In genomic region chr20:25467441-25467840, GRCh38 we compare ENCODE assay signal across 36 cellular contexts.
"Had no signal": no experiment of that assay in that cellular context is flagged by ENCODE, and none has a peak within 500 bp of the region (broad histone marks: within the 10 kb centered on the region; RNA-seq: fewer than 3 reads in every experiment).

No MANE protein-coding gene starts in this region.

- H3K9me3 Mint-ChIP-seq: activated CD4-positive, alpha-beta memory T cell treated with anti-CD3 and anti-CD28 coated beads, Interleukin-2, amount 10 ng/mL, durations not matched to agents 7 days and 5 days; activated naive CD8-positive, alpha-beta T cell treated with anti-CD3 and anti-CD28 coated beads for 36 hours; activated T-cell treated with anti-CD3 and anti-CD28 coated beads, Interleukin-2, amount 50 U/mL, for 72 hours; activated T-helper 17 cell treated with anti-CD3 and anti-CD28 coated beads, Interleukin-2, amount 50 U/mL, for 72 hours; central memory CD8-positive, alpha-beta T cell; IgD-negative memory B cell; WTC11 had no signal

- H3K9me3 ChIP-seq: MG63, Peyer's patch had no signal

- DNase-seq: activated CD4-positive, alpha-beta memory T cell treated with anti-CD3 and anti-CD28 coated beads, Interleukin-2, amount 10 ng/mL, durations not matched to agents 7 days and 5 days; activated CD4-positive, alpha-beta T cell treated with anti-CD3 and anti-CD28 coated beads for 36 hours; activated CD8-positive, alpha-beta memory T cell treated with anti-CD3 and anti-CD28 coated beads for 24 hours; activated CD8-positive, alpha-beta memory T cell treated with anti-CD3 and anti-CD28 coated beads, Interleukin-2, amount 10 ng/mL, durations not matched to agents 7 days and 5 days; activated CD8-positive, alpha-beta memory T cell treated with anti-CD3 and anti-CD28 coated beads, Interleukin-2, amount 50 U/mL, for 48 hours; activated effector memory CD4-positive, alpha-beta T cell treated with anti-CD3 and anti-CD28 coated beads, Interleukin-2, amount 50 U/mL, for 16 hours; activated naive CD4-positive, alpha-beta T cell; activated naive CD4-positive, alpha-beta T cell treated with anti-CD3 and anti-CD28 coated beads, Interleukin-2, amount 50 U/mL, for 16 hours; activated naive CD8-positive, alpha-beta T cell treated with anti-CD3 and anti-CD28 coated beads for 36 hours; activated T-cell treated with anti-CD3 and anti-CD28 coated beads, Interleukin-2, amount 50 U/mL, for 72 hours; amniotic stem cell; brain microvascular endothelial cell; Kasumi-1; KBM-7; MG63; NCI-H1048; NCI-H1105 treated with DMSO at 0.1 percent for 48 hours; NCI-H1436; NCI-H1694; NCI-H1930; NCI-H2081 treated with DMSO at 0.1 percent for 48 hours; NCI-H345; NCI-H524 treated with DMSO at 0.1 percent for 48 hours; NK-92 treated with Interleukin-12 subunit alpha and Interleukin-12 subunit beta, amount 100 ng/mL, for 24 hours; PC-3; Peyer's patch; RPMI8226; SIG-M5; T1000 had no signal

- H3K27me3 ChIP-seq: brain microvascular endothelial cell, MG63, Peyer's patch had no signal

- ATAC-seq: activated CD4-positive, alpha-beta T cell treated with anti-CD3 and anti-CD28 coated beads for 36 hours; activated CD4-positive, CD25-positive, alpha-beta regulatory T cell treated with anti-CD3 and anti-CD28 coated beads, Interleukin-2, amount 50 U/mL, for 24 hours; activated CD8-positive, alpha-beta memory T cell treated with anti-CD3 and anti-CD28 coated beads, Interleukin-2, amount 10 ng/mL, durations not matched to agents 7 days and 5 days; activated T-cell treated with anti-CD3 and anti-CD28 coated beads, Interleukin-2, amount 50 U/mL, for 72 hours; activated T-helper 17 cell treated with anti-CD3 and anti-CD28 coated beads, Interleukin-2, amount 50 U/mL, for 72 hours; PC-3; Right ventricle myocardium inferior; WTC11 had no signal

- H3K36me3 ChIP-seq: MG63 had no signal

- H3K4me1 ChIP-seq: Peyer's patch had no signal

- H3K27me3 Mint-ChIP-seq: activated CD4-positive, alpha-beta memory T cell treated with anti-CD3 and anti-CD28 coated beads, Interleukin-2, amount 10 ng/mL, durations not matched to agents 7 days and 5 days; activated CD4-positive, alpha-beta T cell treated with anti-CD3 and anti-CD28 coated beads for 36 hours; activated CD8-positive, alpha-beta memory T cell treated with anti-CD3 and anti-CD28 coated beads, Interleukin-2, amount 10 ng/mL, durations not matched to agents 7 days and 5 days; activated naive CD8-positive, alpha-beta T cell treated with anti-CD3 and anti-CD28 coated beads for 36 hours; activated T-helper 17 cell treated with anti-CD3 and anti-CD28 coated beads, Interleukin-2, amount 50 U/mL, for 72 hours had no signal

- H3K36me3 Mint-ChIP-seq: activated CD8-positive, alpha-beta memory T cell treated with anti-CD3 and anti-CD28 coated beads, Interleukin-2, amount 10 ng/mL, durations not matched to agents 7 days and 5 days; activated naive CD8-positive, alpha-beta T cell treated with anti-CD3 and anti-CD28 coated beads for 36 hours had no signal

- H3K4me3 Mint-ChIP-seq: activated CD4-positive, alpha-beta memory T cell treated with anti-CD3 and anti-CD28 coated beads, Interleukin-2, amount 10 ng/mL, durations not matched to agents 7 days and 5 days; activated CD4-positive, alpha-beta T cell treated with anti-CD3 and anti-CD28 coated beads for 36 hours; activated CD8-positive, alpha-beta memory T cell treated with anti-CD3 and anti-CD28 coated beads, Interleukin-2, amount 10 ng/mL, durations not matched to agents 7 days and 5 days; activated naive CD8-positive, alpha-beta T cell treated with anti-CD3 and anti-CD28 coated beads for 36 hours; activated T-cell treated with anti-CD3 and anti-CD28 coated beads, Interleukin-2, amount 50 U/mL, for 72 hours; activated T-helper 17 cell treated with anti-CD3 and anti-CD28 coated beads, Interleukin-2, amount 50 U/mL, for 72 hours; central memory CD8-positive, alpha-beta T cell; IgD-negative memory B cell; WTC11 had no signal

- H3K27ac ChIP-seq: brain microvascular endothelial cell, Peyer's patch, SK-N-MC had no signal

- H3K27ac Mint-ChIP-seq: activated CD4-positive, alpha-beta memory T cell treated with anti-CD3 and anti-CD28 coated beads, Interleukin-2, amount 10 ng/mL, durations not matched to agents 7 days and 5 days; activated CD4-positive, alpha-beta T cell treated with anti-CD3 and anti-CD28 coated beads for 36 hours; activated CD8-positive, alpha-beta memory T cell treated with anti-CD3 and anti-CD28 coated beads, Interleukin-2, amount 10 ng/mL, durations not matched to agents 7 days and 5 days; activated naive CD8-positive, alpha-beta T cell treated with anti-CD3 and anti-CD28 coated beads for 36 hours; activated T-cell treated with anti-CD3 and anti-CD28 coated beads, Interleukin-2, amount 50 U/mL, for 72 hours; activated T-helper 17 cell treated with anti-CD3 and anti-CD28 coated beads, Interleukin-2, amount 50 U/mL, for 72 hours; IgD-negative memory B cell; WTC11 had no signal

- H3K4me1 Mint-ChIP-seq: activated CD4-positive, alpha-beta memory T cell treated with anti-CD3 and anti-CD28 coated beads, Interleukin-2, amount 10 ng/mL, durations not matched to agents 7 days and 5 days; activated CD8-positive, alpha-beta memory T cell treated with anti-CD3 and anti-CD28 coated beads, Interleukin-2, amount 10 ng/mL, durations not matched to agents 7 days and 5 days; IgD-negative memory B cell had no signal

- H3K4me3 ChIP-seq: MG63, Peyer's patch, SK-N-MC had no signal
